ENCODE assay signal across 8 cellular contexts in the genomic region with DNA sequence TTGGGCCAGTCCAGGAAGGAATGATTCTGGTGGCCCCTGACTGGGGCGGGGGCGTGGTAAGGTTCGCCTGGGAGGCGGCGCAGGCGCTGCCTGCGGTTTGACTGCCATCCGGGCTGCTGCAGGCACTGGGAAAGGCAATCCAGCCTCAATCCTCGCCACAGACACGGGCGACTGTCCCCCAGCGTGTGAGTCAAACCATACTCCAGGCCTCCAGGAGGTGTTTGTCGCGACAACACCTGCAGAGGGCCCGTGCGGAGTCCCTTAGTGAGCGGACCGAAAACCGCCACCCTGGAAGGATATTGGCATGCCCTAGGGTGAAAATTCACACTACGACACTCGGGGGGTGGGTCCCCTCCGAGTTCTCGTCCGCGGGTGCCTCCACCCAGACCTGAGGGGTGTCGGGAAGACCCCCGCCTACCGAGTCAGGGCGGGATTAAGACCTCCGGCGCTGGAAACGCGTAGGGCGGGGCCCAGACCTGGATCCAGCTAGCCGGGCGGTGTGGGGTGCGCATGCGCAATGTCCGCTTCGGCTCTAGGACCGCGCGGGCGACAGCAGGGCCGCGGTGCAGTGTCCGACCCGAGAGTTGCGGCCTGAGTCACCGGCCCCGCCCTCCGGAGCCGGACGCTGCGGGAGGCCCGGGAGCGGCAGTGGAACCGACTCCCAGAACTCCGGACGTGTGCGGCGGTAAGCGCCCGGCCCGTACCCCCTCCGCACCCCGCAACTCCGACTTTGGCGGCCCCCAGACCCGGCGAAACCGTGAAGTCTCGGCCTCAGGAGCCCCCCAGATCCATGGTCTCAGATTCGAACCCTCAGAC. TPM values are rescaled to one million over a fixed set of nuclear protein-coding genes. Genes with fewer than 3 reads are reported as not detected.
A peak's percentile ranks its signal among the peaks of the same experiment; 100 is the strongest.
DNase-seq lines count a peak whose midpoint lies in the region; ATAC-seq, FAIRE-seq and TF ChIP-seq lines count a peak whose summit lies in the region.

A gene (plus strand): TSS at position 594 of the 816 bp plus-strand sequence. CDS start 946 bp downstream, outside the sequence.

- H2BK12ac ChIP-seq in H1 (ENCODE audit: low read depth, low read length) = 0 out of 2 replicates have a peak within 1 kb of the TSS, but pooled peaks have one; percentile 63

- no peaks in the 10 kb centered on the region for H3K27me3 ChIP-seq in H1 (replicated peaks in 1 of 4; ENCODE audit: control insufficient read depth in 3 of 4, extremely low read depth in 1 of 4, insufficient read depth in 3 of 4, low read length in 3 of 4)

- peak; percentile 73 for ATAC-seq in GM19468 (IDR thresholded peaks at IDR 0.05; ENCODE audit: extremely low read depth, unreplicated experiment)

- H4K8ac ChIP-seq in H1 (ENCODE audit: extremely low read depth, insufficient read depth, low read length) = peak within 1 kb of the TSS; percentile 75

- H4K91ac ChIP-seq in H1 (replicated peaks; ENCODE audit: insufficient read length, low read length) = peak within 1 kb of the TSS; percentile 88

- no peak within 1 kb of the TSS for H2BK20ac ChIP-seq in H1 (ENCODE audit: low read length)

- peak within 1 kb of the TSS; percentile 85 for H4K5ac ChIP-seq in H1 (ENCODE audit: insufficient read length, low read depth, low read length)

- no peak within 1 kb of the TSS for H2AK5ac ChIP-seq in H1 (ENCODE audit: low read depth, low read length)

- H2BK5ac ChIP-seq in H1 (ENCODE audit: low read depth, low read length) = peak within 1 kb of the TSS; percentile 90; the same call in 1 of the 2 replicates

- H2BK15ac ChIP-seq in H1 (ENCODE audit: low read length) = 0 out of 2 replicates have a peak within 1 kb of the TSS, but pooled peaks have one; percentile 65

- peaks cover 6 to 17% (median 14%) of the 10 kb centered on the region in 4 experiments for H3K36me3 ChIP-seq in H1 (ENCODE audit: control insufficient read depth in 2 of 4, insufficient read depth in 4 of 4, low read length in 3 of 4)

- H3K79me2 ChIP-seq in H1 (ENCODE audit: control insufficient read depth in 1 of 2, insufficient read depth in 2 of 2, low read length in 2 of 2) = peaks cover 0 to 12% of the 10 kb centered on the region in 2 experiments; a peak in 1 of 4 replicates

- DNase-seq in COLO829 (ENCODE audit: low spot score) = peak; percentile 92
- peak; percentile 77 for DNase-seq in HS-5 (ENCODE audit: low read depth)
- peak; percentile 93 for DNase-seq in NK-92 treated with Interleukin-12 subunit alpha and Interleukin-12 subunit beta, amount 100 ng/mL, for 24 hours (lab: John Stamatoyannopoulos, UW)
- DNase-seq in H1 (ENCODE audit: low read depth in 1 of 2, low spot score in 2 of 2) = peak; percentile 91 to 98
- DNase-seq in mesenteric fat pad (ENCODE audit: low spot score) = peak; percentile 100
- DNase-seq in stimulated activated CD8-positive, alpha-beta memory T cell treated with anti-CD3 and anti-CD28 coated beads, Interleukin-15, amount 100 ng/mL, for 24 hours (ENCODE audit: low read depth) = peak; percentile 88

- H4K20me1 ChIP-seq in H1 (replicated peaks in 1 of 2; ENCODE audit: control insufficient read depth in 1 of 2, insufficient read depth in 2 of 2, low read length in 2 of 2) = peaks cover 0 to 3% of the 10 kb centered on the region in 2 experiments

- peak within 1 kb of the TSS; percentile 63 for H2BK120ac ChIP-seq in H1 (replicated peaks; ENCODE audit: low read depth, low read length)

- H3K4ac ChIP-seq in H1 (replicated peaks; ENCODE audit: insufficient read length, low read depth, low read length) = peak within 1 kb of the TSS; percentile 84

- peak within 1 kb of the TSS; percentile 78 to 96 for H3K4me2 ChIP-seq in H1 (ENCODE audit: insufficient read depth in 1 of 2, low read depth in 2 of 2, low read length in 2 of 2)

- peak within 1 kb of the TSS; percentile 36; the same call in 1 of the 2 replicates for H3K27ac ChIP-seq in H1 (ENCODE audit: low read depth, low read length)

- peak in 1 of 2 experiments; percentile 72; a peak in 1 of 3 replicates for TF ChIP-seq POLR2A in H1 (IDR thresholded peaks at IDR 0.05; ENCODE audit: control extremely low read depth in 1 of 2, low read depth in 2 of 2, low read length in 2 of 2)

- peak within 1 kb of the TSS; percentile 90 for H3K18ac ChIP-seq in H1 (ENCODE audit: extremely low read depth, low read length)

- WGBS in H1 (ENCODE audit: extremely low coverage in 1 of 2, insufficient coverage in 1 of 2, insufficient read length in 1 of 2, insufficient replicate concordance in 2 of 2, low coverage in 1 of 2, low lambda C conversion rate in 2 of 2, missing lambda C conversion rate in 1 of 2), 2 experiments = 5% methylated on average over 29 of the region's 74 CpGs; no CpG with 5 or more reads in 1 of the 2 experiments

- TF ChIP-seq EP300 in H1 (IDR thresholded peaks at IDR 0.05; ENCODE audit: borderline replicate concordance in 1 of 2, low read depth in 2 of 2, low read length in 2 of 2) = peak in 1 of 2 experiments; percentile 16; a peak in 1 of 3 replicates

- peaks cover 0 to 6% (median 5%) of the 10 kb centered on the region in 4 experiments; a peak in 3 of 7 replicates for H3K4me1 ChIP-seq in H1 (replicated peaks in 1 of 4; ENCODE audit: control insufficient read depth in 3 of 4, insufficient read depth in 4 of 4, low read length in 3 of 4)

- no peak for TF ChIP-seq RAD21 in H1 (IDR thresholded peaks at IDR 0.05 in 1 of 2, conservative IDR thresholded peaks at IDR 0.05 in 1 of 2; ENCODE audit: low read depth in 2 of 2, low read length in 2 of 2)

- POLR2A ChIA-PET in activated CD8-positive, alpha-beta memory T cell treated with anti-CD3 and anti-CD28 coated beads for 36 hours (lab: Charles Lee) = interaction anchor here (1.0 to 1.5 kb wide), 2 partner anchors 11 to 25 kb away, joined by 3 to 8 read pairs; a partner anchor contains a TSS
- POLR2A ChIA-PET in H1 (lab: Charles Lee; ENCODE audit: partially characterized antibody) = interaction anchor here (0.6 to 2.0 kb wide), 13 partner anchors 10 to 1260 kb away, joined by 3 to 13 read pairs (median 4); a partner anchor contains a TSS

- H3K9me3 ChIP-seq in H1 (ENCODE audit: insufficient read depth in 2 of 2, low read depth in 1 of 2, low read length in 1 of 2) = no peaks in the 10 kb centered on the region

- H3K4me3 ChIP-seq in H1 (ENCODE audit: extremely low read depth in 1 of 4, insufficient read depth in 2 of 4, low read depth in 3 of 4, low read length in 4 of 4) = peak within 1 kb of the TSS; percentile 89 to 98 (median 97)

- CTCF ChIA-PET in activated CD8-positive, alpha-beta memory T cell treated with anti-CD3 and anti-CD28 coated beads for 36 hours (lab: Charles Lee) = interaction anchor here (0.8 to 1.5 kb wide), 3 partner anchors 11 to 51 kb away, joined by 3 to 10 read pairs (median 4); no protein-coding TSS in a partner anchor
- CTCF ChIA-PET in H1 (lab: Charles Lee; ENCODE audit: partially characterized antibody) = interaction anchor here (1.0 to 2.7 kb wide), 6 partner anchors 11 to 33 kb away, joined by 3 to 18 read pairs (median 4); no protein-coding TSS in a partner anchor

- H3K23me2 ChIP-seq in H1 (ENCODE audit: low read depth, low read length) = peaks cover 13% of the 10 kb centered on the region; the same call in 1 of the 2 replicates

- H3K9ac ChIP-seq in H1 (replicated peaks in 1 of 4; ENCODE audit: extremely low read depth in 1 of 4, low read depth in 3 of 4, low read length in 3 of 4) = peak within 1 kb of the TSS; percentile 71 to 83 (median 76)

- peak within 1 kb of the TSS; percentile 23; the same call in 1 of the 2 replicates for H2AFZ ChIP-seq in H1 (ENCODE audit: low read length)

- peaks cover 3% of the 10 kb centered on the region for H3K79me1 ChIP-seq in H1 (ENCODE audit: low read depth, low read length)

- TF ChIP-seq CTCF in H1 (IDR thresholded peaks at IDR 0.05; ENCODE audit: control extremely low read depth in 1 of 3, insufficient read depth in 1 of 3, low read depth in 1 of 3, low read length in 3 of 3) = peak in 2 of 3 experiments; percentile 4 to 14; a peak in 2 of 4 replicates

- FAIRE-seq in H1 (lab: Jason Lieb, UNC) = no peak

- H3K14ac ChIP-seq in H1 (ENCODE audit: insufficient read length) = no peak within 1 kb of the TSS

- no peak within 1 kb of the TSS for H3K23ac ChIP-seq in H1 (ENCODE audit: insufficient read length)

- peak within 1 kb of the TSS; percentile 79 for H3K56ac ChIP-seq in H1 (replicated peaks; ENCODE audit: insufficient read length, low read depth, low read length)

TF ChIP-seq in H1, 55 proteins besides CTCF, POLR2A, EP300 and RAD21 (continues in another document):
- TF ChIP-seq JUN (IDR thresholded peaks at IDR 0.05; ENCODE audit: low read depth, low read length) = peak; percentile 26; the same call in 1 of the 2 replicates
- no peak for TF ChIP-seq TBP (IDR thresholded peaks at IDR 0.05; ENCODE audit: low read depth, low read length)
- no peak for TF ChIP-seq YY1 (IDR thresholded peaks at IDR 0.05; ENCODE audit: low read depth, low read length)
- peak; percentile 67 for TF ChIP-seq TAF1 (IDR thresholded peaks at IDR 0.05; ENCODE audit: low read depth, low read length)
- peak; percentile 28; the same call in 1 of the 2 replicates for TF ChIP-seq KDM1A (IDR thresholded peaks at IDR 0.05; ENCODE audit: borderline replicate concordance, low read length)
- no peak; the same call in 1 of the 2 replicates for TF ChIP-seq CHD2 (IDR thresholded peaks at IDR 0.05; ENCODE audit: low read length)
- TF ChIP-seq, protein P1, sequence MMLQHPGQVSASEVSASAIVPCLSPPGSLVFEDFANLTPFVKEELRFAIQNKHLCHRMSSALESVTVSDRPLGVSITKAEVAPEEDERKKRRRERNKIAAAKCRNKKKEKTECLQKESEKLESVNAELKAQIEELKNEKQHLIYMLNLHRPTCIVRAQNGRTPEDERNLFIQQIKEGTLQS (IDR thresholded peaks at IDR 0.05; ENCODE audit: insufficient read depth, low read depth, low read length) = peak; percentile 49; the same call in 1 of the 2 replicates
- TF ChIP-seq SP1 (IDR thresholded peaks at IDR 0.05; ENCODE audit: low read depth, low read length) = peak; percentile 73
- no peak for TF ChIP-seq NANOG (IDR thresholded peaks at IDR 0.05; ENCODE audit: insufficient read depth, low read depth, low read length, poor library complexity, severe bottlenecking)

RNA-seq across cellular contexts. Expression of the gene that starts here (rescaled TPM):
- total RNA-seq in activated CD8-positive, alpha-beta memory T cell treated with anti-CD3 and anti-CD28 coated beads for 36 hours = 100 to 1,000 TPM; 360 to 374 TPM
- total RNA-seq in H1 (2021; fragmentation: NEBNext Ultra II Directional; extraction: Animal tissue kit (Norgen Biotek cat#: 25700)) = 382 and 386 TPM in 2 replicates
- 438 and 448 TPM in 2 replicates for polyA plus RNA-seq in H1 (2011; rRNA removed)
- polyA plus RNA-seq in H1 (2011; cell fraction: cytosol; rRNA removed) = 311 TPM
- polyA plus RNA-seq in H1 (2011; cell fraction: nucleus; rRNA removed) = 321 TPM
- 410 to 468 TPM (median 461 TPM) in 4 replicates for polyA plus RNA-seq in H1 (2012, experiment 1 of 2)
- polyA plus RNA-seq in H1 (2012, experiment 2 of 2) = 404 TPM
- 301 TPM for polyA plus RNA-seq in H1 (2013, experiment 1 of 2)
- polyA plus RNA-seq in H1 (2013, experiment 2 of 2) = 319 TPM
- polyA minus RNA-seq in H1 (2011; rRNA and poly(A)+ RNA removed) = 347 and 394 TPM in 2 replicates
- polyA minus RNA-seq in H1 (2011; cell fraction: cytosol; rRNA and poly(A)+ RNA removed) = 167 TPM
- 90.7 TPM for polyA minus RNA-seq in H1 (2011; cell fraction: nucleus; rRNA and poly(A)+ RNA removed)
- total RNA-seq in mesenteric fat pad = 647 TPM

Comparison
In these comparisons a context has a peak if more than half of its experiments do, and no peak if none do; other contexts are left out.
1. Peak in every context shown above with its lines: DNase-seq, ATAC-seq, H3K4me3 ChIP-seq and H3K27ac ChIP-seq.